In genomic region chr18:48814490-48815181, GRCh38 we compare ENCODE assay signal across 11 cellular contexts.
A peak's percentile ranks its signal among the peaks of the same experiment; 100 is the strongest.
DNase-seq lines count a peak whose midpoint lies in the region; ATAC-seq, FAIRE-seq and TF ChIP-seq lines count a peak whose summit lies in the region.
"Had no signal": no experiment of that assay in that cellular context is flagged by ENCODE, and none has a peak within 500 bp of the region (broad histone marks: within the 10 kb centered on the region; RNA-seq: fewer than 3 reads in every experiment).

No MANE protein-coding gene starts in this region.

- CTCF ChIA-PET in HepG2 (lab: Yijun Ruan, JAX; ENCODE audit: low intra/inter-chr PET ratio, low total read pairs) = no interaction called here

- no peaks in the 10 kb centered on the region for H4K20me1 ChIP-seq in HepG2 (ENCODE audit: insufficient read depth, low read length)

- no peak for FAIRE-seq in HepG2 (lab: Jason Lieb, UNC)
- FAIRE-seq in GM12891 (lab: Jason Lieb, UNC) = no peak

- no peak overlapping the region for H3K4me2 ChIP-seq in HepG2 (ENCODE audit: low read depth, low read length)

- H3K4me3 ChIP-seq in right lobe of liver (no peak overlapping the region), HepG2 (replicated peaks in 1 of 3; ENCODE audit: insufficient read depth in 1 of 3, low read depth in 2 of 3, low read length in 3 of 3) (no peak overlapping the region)

- H3K27ac Mint-ChIP-seq in activated naive CD8-positive, alpha-beta T cell treated with anti-CD3 and anti-CD28 coated beads, Interleukin-2, amount 50 U/mL, for 24 hours = peak overlapping the region; percentile 84
- no peak overlapping the region for H3K27ac Mint-ChIP-seq in mesothelial cell of epicardium

- 94% methylated on average over 3 of the region's 5 CpGs for WGBS in right lobe of liver (ENCODE audit: insufficient coverage, low coverage, low lambda C conversion rate, missing lambda C conversion rate)
- WGBS in HepG2 (ENCODE audit: low lambda C conversion rate) = 98% methylated on average over 5 of the region's 5 CpGs

- no peaks in the 10 kb centered on the region for H3K27me3 ChIP-seq in right lobe of liver
- no peaks in the 10 kb centered on the region for H3K27me3 ChIP-seq in HepG2 (ENCODE audit: control insufficient read depth in 1 of 2, insufficient read depth in 2 of 2, low read length in 2 of 2)

- DNase-seq in right lobe of liver = peak in 2 of 3 donors; percentile 10 to 28
- no peak for DNase-seq in HepG2 (ENCODE audit: low spot score)
- no peak for DNase-seq in activated naive CD8-positive, alpha-beta T cell treated with anti-CD3 and anti-CD28 coated beads, Interleukin-2, amount 50 U/mL, for 24 hours
- DNase-seq in mesothelial cell of epicardium (ENCODE audit: low spot score in 2 of 2, unreplicated experiment in 2 of 2) = peak; percentile 6 to 14
- no peak for DNase-seq in GM12891 (ENCODE audit: insufficient read length, low spot score)
- no peak for DNase-seq in hippocampal formation (lab: John Stamatoyannopoulos, UW)
- DNase-seq in stimulated activated CD4-positive, alpha-beta T cell treated with anti-CD3 and anti-CD28 coated beads, Interleukin-2, amount 100 ng/mL, for 48 hours = no peak
- DNase-seq: amniotic stem cell, NCI-H774 had no signal

- H3K36me3 ChIP-seq in right lobe of liver (peaks cover 0 to 15% (median 2%) of the 10 kb centered on the region in 4 donors), HepG2 (replicated peaks in 1 of 2; ENCODE audit: control insufficient read depth in 1 of 2, insufficient read depth in 2 of 2, low read length in 2 of 2) (peaks cover 11 to 24% of the 10 kb centered on the region in 2 experiments; a peak in 4 of 5 replicates)

- POLR2A ChIA-PET in HepG2 (lab: Yijun Ruan, JAX) = no interaction called here

- no peak for TF ChIP-seq EP300 in HepG2 (IDR thresholded peaks at IDR 0.05; ENCODE audit: low read depth in 2 of 2, low read length in 2 of 2)
- TF ChIP-seq EP300 in HepG2 (CRISPR knock-in tag; IDR thresholded peaks at IDR 0.05; ENCODE audit: borderline replicate concordance) = no peak

- TF ChIP-seq RAD21 in HepG2 (CRISPR knock-in tag; IDR thresholded peaks at IDR 0.05) = no peak

- no peak overlapping the region for H3K4me3 Mint-ChIP-seq in activated naive CD8-positive, alpha-beta T cell treated with anti-CD3 and anti-CD28 coated beads, Interleukin-2, amount 50 U/mL, for 24 hours
- no peak overlapping the region for H3K4me3 Mint-ChIP-seq in mesothelial cell of epicardium

- H3K9me3 ChIP-seq in right lobe of liver (no peaks in the 10 kb centered on the region), HepG2 (ENCODE audit: low read length) (no peaks in the 10 kb centered on the region)

- no peak overlapping the region for H2AFZ ChIP-seq in HepG2 (ENCODE audit: low read length)

- TF ChIP-seq POLR2A in right lobe of liver (IDR thresholded peaks at IDR 0.05) (no peak), HepG2 (IDR thresholded peaks at IDR 0.05; ENCODE audit: insufficient read depth in 1 of 2, low read depth in 2 of 2, low read length in 2 of 2) (no peak), GM12891 (IDR thresholded peaks at IDR 0.05; ENCODE audit: low read depth, low read length) (no peak)

- no peak overlapping the region for H3K9ac ChIP-seq in HepG2 (ENCODE audit: insufficient read depth, low read depth, low read length)

- peaks cover 53% of the 10 kb centered on the region for H3K4me1 Mint-ChIP-seq in activated naive CD8-positive, alpha-beta T cell treated with anti-CD3 and anti-CD28 coated beads, Interleukin-2, amount 50 U/mL, for 24 hours
- peaks cover 12% of the 10 kb centered on the region for H3K4me1 Mint-ChIP-seq in mesothelial cell of epicardium

- H3K27ac ChIP-seq in right lobe of liver = no peak overlapping the region
- H3K27ac ChIP-seq in HepG2 (ENCODE audit: extremely low read length, insufficient read depth, low read length) = no peak overlapping the region
- H3K27ac ChIP-seq: C4-2B had no signal

- H3K79me2 ChIP-seq in HepG2 (ENCODE audit: insufficient read depth, low read length) = no peaks in the 10 kb centered on the region

- no peaks in the 10 kb centered on the region for H3K9me3 Mint-ChIP-seq in activated naive CD8-positive, alpha-beta T cell treated with anti-CD3 and anti-CD28 coated beads, Interleukin-2, amount 50 U/mL, for 24 hours
- no peaks in the 10 kb centered on the region for H3K9me3 Mint-ChIP-seq in mesothelial cell of epicardium

- TF ChIP-seq CTCF in right lobe of liver (IDR thresholded peaks at IDR 0.05) = no peak
- no peak for TF ChIP-seq CTCF in HepG2 (CRISPR knock-in tag; IDR thresholded peaks at IDR 0.05)
- no peak for TF ChIP-seq CTCF in mesothelial cell of epicardium (IDR thresholded peaks at IDR 0.05; ENCODE audit: unreplicated experiment)

- intact Hi-C loops in right lobe of liver (cut with DNase I) = no loop called here
- intact Hi-C loops in HepG2 (cut with micrococcal nuclease; ENCODE audit: unreplicated experiment) = no loop called here

- no TSS peak for BruUV-seq in HepG2 (replicated peaks; lab: Mats Ljungman, UMichigan)

- H3K4me1 ChIP-seq in right lobe of liver (peaks cover 0 to 3% (median 0%) of the 10 kb centered on the region in 4 donors), HepG2 (ENCODE audit: insufficient read depth, low read length) (no peaks in the 10 kb centered on the region)

- no peaks in the 10 kb centered on the region for H3K27me3 Mint-ChIP-seq in activated naive CD8-positive, alpha-beta T cell treated with anti-CD3 and anti-CD28 coated beads, Interleukin-2, amount 50 U/mL, for 24 hours
- H3K27me3 Mint-ChIP-seq in mesothelial cell of epicardium (ENCODE audit: low read depth) = no peaks in the 10 kb centered on the region

- no peak for ATAC-seq in right lobe of liver
- no peak for ATAC-seq in HepG2
- peak; percentile 65 for ATAC-seq in activated naive CD8-positive, alpha-beta T cell treated with anti-CD3 and anti-CD28 coated beads, Interleukin-2, amount 50 U/mL, for 24 hours
- ATAC-seq in GM19467 (IDR thresholded peaks at IDR 0.05; ENCODE audit: unreplicated experiment) = no peak

- peaks cover 5% of the 10 kb centered on the region for H3K36me3 Mint-ChIP-seq in activated naive CD8-positive, alpha-beta T cell treated with anti-CD3 and anti-CD28 coated beads, Interleukin-2, amount 50 U/mL, for 24 hours (ENCODE audit: low read depth)
- peaks cover 17% of the 10 kb centered on the region for H3K36me3 Mint-ChIP-seq in mesothelial cell of epicardium

- in situ Hi-C loops in HepG2 (cut with HindIII; ENCODE audit: extremely low pct_ligation_motif_present, low pct_unique_long_range_greater_than_20kb) = no loop called here

TF ChIP-seq in HepG2, 621 proteins besides CTCF, POLR2A, EP300 and RAD21 (continues in another document):
- TF ChIP-seq NR2C2 (CRISPR knock-in tag; IDR thresholded peaks at IDR 0.05; ENCODE audit: borderline replicate concordance) = no peak
- TF ChIP-seq, protein P1, sequence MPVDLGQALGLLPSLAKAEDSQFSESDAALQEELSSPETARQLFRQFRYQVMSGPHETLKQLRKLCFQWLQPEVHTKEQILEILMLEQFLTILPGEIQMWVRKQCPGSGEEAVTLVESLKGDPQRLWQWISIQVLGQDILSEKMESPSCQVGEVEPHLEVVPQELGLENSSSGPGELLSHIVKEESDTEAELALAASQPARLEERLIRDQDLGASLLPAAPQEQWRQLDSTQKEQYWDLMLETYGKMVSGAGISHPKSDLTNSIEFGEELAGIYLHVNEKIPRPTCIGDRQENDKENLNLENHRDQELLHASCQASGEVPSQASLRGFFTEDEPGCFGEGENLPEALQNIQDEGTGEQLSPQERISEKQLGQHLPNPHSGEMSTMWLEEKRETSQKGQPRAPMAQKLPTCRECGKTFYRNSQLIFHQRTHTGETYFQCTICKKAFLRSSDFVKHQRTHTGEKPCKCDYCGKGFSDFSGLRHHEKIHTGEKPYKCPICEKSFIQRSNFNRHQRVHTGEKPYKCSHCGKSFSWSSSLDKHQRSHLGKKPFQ (CRISPR knock-in tag; IDR thresholded peaks at IDR 0.05; ENCODE audit: insufficient replicate concordance) = no peak
- TF ChIP-seq TARDBP (CRISPR knock-in tag; IDR thresholded peaks at IDR 0.05) = no peak

TF ChIP-seq in GM12891, 5 proteins besides CTCF, POLR2A, EP300 and RAD21:
- no peak for TF ChIP-seq SPI1 (IDR thresholded peaks at IDR 0.05; ENCODE audit: low read depth, low read length)
- no peak for TF ChIP-seq PAX5 (IDR thresholded peaks at IDR 0.05; ENCODE audit: insufficient read depth, low read length, severe bottlenecking)
- no peak for TF ChIP-seq POLR2AphosphoS5 (IDR thresholded peaks at IDR 0.05; ENCODE audit: low read depth, low read length)
- TF ChIP-seq TAF1 (IDR thresholded peaks at IDR 0.05; ENCODE audit: low read depth, low read length) = no peak
- TF ChIP-seq POU2F2 (IDR thresholded peaks at IDR 0.05; ENCODE audit: low read depth, low read length) = no peak

Comparison
In these comparisons a context has a peak if more than half of its experiments do, and no peak if none do; other contexts are left out.
1. DNase-seq: peak in right lobe of liver (2 of 3) and mesothelial cell of epicardium (2 of 2); none in HepG2 (single experiment), activated naive CD8-positive, alpha-beta T cell treated with anti-CD3 and anti-CD28 coated beads, Interleukin-2, amount 50 U/mL, for 24 hours (single experiment), GM12891 (single experiment), hippocampal formation (0 of 2) and stimulated activated CD4-positive, alpha-beta T cell treated with anti-CD3 and anti-CD28 coated beads, Interleukin-2, amount 100 ng/mL, for 48 hours (0 of 2).